ENCODE assay signal across 8 cellular contexts in the genomic region with DNA sequence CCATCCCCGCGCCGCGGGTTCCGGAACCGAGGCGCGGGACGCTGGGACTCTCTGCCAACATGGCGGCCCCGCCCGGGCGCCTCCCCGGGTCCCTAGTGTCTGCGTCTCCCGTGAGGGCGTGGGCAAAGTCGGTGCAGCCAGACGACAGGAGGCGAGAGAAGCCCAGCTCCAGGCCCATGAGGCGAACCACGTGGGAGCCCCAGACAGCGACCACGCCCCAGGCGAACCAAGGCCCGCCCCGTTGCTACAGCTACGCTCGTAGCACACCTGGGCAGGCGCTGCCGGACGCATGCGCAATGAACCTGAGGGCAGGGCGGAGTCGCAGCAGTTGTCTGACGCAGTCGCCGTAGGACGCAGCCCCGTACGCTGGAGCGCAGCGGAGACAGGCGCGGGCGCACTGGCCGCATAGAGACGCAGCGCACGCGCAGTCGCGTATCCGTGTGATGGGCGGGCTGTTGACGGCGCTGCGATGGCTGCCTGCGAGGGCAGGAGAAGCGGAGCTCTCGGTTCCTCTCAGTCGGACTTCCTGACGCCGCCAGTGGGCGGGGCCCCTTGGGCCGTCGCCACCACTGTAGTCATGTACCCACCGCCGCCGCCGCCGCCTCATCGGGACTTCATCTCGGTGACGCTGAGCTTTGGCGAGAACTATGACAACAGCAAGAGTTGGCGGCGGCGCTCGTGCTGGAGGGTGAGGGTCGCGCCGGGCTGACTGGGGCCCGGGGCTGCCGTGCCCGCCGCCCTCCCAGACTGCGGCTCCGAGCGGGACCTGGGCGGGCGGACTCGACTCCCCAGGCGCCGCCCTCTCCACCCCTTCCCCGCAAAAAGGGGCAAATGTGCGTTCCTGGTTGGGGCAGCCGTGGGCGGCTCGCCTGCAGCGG. TPM values are rescaled to one million over a fixed set of nuclear protein-coding genes. Genes with fewer than 3 reads are reported as not detected.
DNase-seq lines count a peak whose midpoint lies in the region; ATAC-seq and TF ChIP-seq lines count a peak whose summit lies in the region.

A gene (plus strand): TSS at position 455 of the 878 bp plus-strand sequence. CDS start 15 bp downstream, at position 470.

- intact Hi-C loops in head of caudate nucleus (cut with DNase I): no loop called here

- H3K4me1 Mint-ChIP-seq in activated naive CD8-positive, alpha-beta T cell treated with anti-CD3 and anti-CD28 coated beads, Interleukin-2, amount 10 ng/mL, durations not matched to agents 7 days and 5 days: peaks cover 23% of the 10 kb centered on the region
- peaks cover 45% of the 10 kb centered on the region for H3K4me1 Mint-ChIP-seq in osteocyte (ENCODE audit: unreplicated experiment)

- peak within 1 kb of the TSS; percentile 93 for H3K27ac Mint-ChIP-seq in activated naive CD8-positive, alpha-beta T cell treated with anti-CD3 and anti-CD28 coated beads, Interleukin-2, amount 10 ng/mL, durations not matched to agents 7 days and 5 days
- peak within 1 kb of the TSS; percentile 94 for H3K27ac Mint-ChIP-seq in osteocyte (ENCODE audit: unreplicated experiment)

- no peaks in the 10 kb centered on the region for H3K27me3 Mint-ChIP-seq in activated naive CD8-positive, alpha-beta T cell treated with anti-CD3 and anti-CD28 coated beads, Interleukin-2, amount 10 ng/mL, durations not matched to agents 7 days and 5 days
- H3K27me3 Mint-ChIP-seq in osteocyte (ENCODE audit: unreplicated experiment): no peaks in the 10 kb centered on the region

- H3K9ac ChIP-seq in SU-DHL-6 (ENCODE audit: low read length): peak within 1 kb of the TSS; percentile 90

- ATAC-seq in HG02678 (IDR thresholded peaks at IDR 0.05; ENCODE audit: unreplicated experiment): peak; percentile 83
- peak; percentile 89 for ATAC-seq in activated naive CD8-positive, alpha-beta T cell treated with anti-CD3 and anti-CD28 coated beads, Interleukin-2, amount 10 ng/mL, durations not matched to agents 7 days and 5 days (ENCODE audit: low read depth)

- H2AFZ ChIP-seq in SU-DHL-6 (ENCODE audit: low read depth, low read length, severe bottlenecking): peak within 1 kb of the TSS; percentile 83

- no peaks in the 10 kb centered on the region for H4K20me1 ChIP-seq in SU-DHL-6 (ENCODE audit: low read depth, low read length)

- no peaks in the 10 kb centered on the region for H3K79me2 ChIP-seq in SU-DHL-6 (ENCODE audit: insufficient read depth, low read length)

- H3K4me3 ChIP-seq in SU-DHL-6 (ENCODE audit: insufficient read depth, low read length, poor library complexity, severe bottlenecking) (peak within 1 kb of the TSS; percentile 83), thymus (ENCODE audit: low read length) (peak within 1 kb of the TSS; percentile 70)

- peaks cover 4% of the 10 kb centered on the region for H3F3A ChIP-seq in SU-DHL-6 (ENCODE audit: insufficient read depth)

- no peaks in the 10 kb centered on the region for H3K27me3 ChIP-seq in SU-DHL-6 (ENCODE audit: low read length)
- H3K27me3 ChIP-seq in thymus (ENCODE audit: control insufficient read depth, insufficient read depth): peaks cover 5% of the 10 kb centered on the region

- peak within 1 kb of the TSS; percentile 71 for H3K27ac ChIP-seq in SU-DHL-6 (ENCODE audit: low read depth, low read length)
- H3K27ac ChIP-seq in thymus (ENCODE audit: low read depth): peak within 1 kb of the TSS; percentile 93

- no peaks in the 10 kb centered on the region for H3K9me2 ChIP-seq in SU-DHL-6 (replicated peaks; ENCODE audit: insufficient read depth, low read length)

- no peaks in the 10 kb centered on the region for H3K9me3 ChIP-seq in SU-DHL-6 (ENCODE audit: insufficient read depth, low read length)
- H3K9me3 ChIP-seq in thymus (ENCODE audit: control insufficient read depth): no peaks in the 10 kb centered on the region

- H3K4me3 Mint-ChIP-seq in activated naive CD8-positive, alpha-beta T cell treated with anti-CD3 and anti-CD28 coated beads, Interleukin-2, amount 10 ng/mL, durations not matched to agents 7 days and 5 days: peak within 1 kb of the TSS; percentile 92
- peak within 1 kb of the TSS; percentile 82 for H3K4me3 Mint-ChIP-seq in osteocyte (ENCODE audit: unreplicated experiment)

- POLR2A ChIA-PET in activated naive CD8-positive, alpha-beta T cell treated with anti-CD3 and anti-CD28 coated beads, Interleukin-2, amount 10 ng/mL, durations not matched to agents 7 days and 5 days (lab: Charles Lee): interaction anchor here (0.7 to 5.4 kb wide), 21 partner anchors 9 to 286 kb away, joined by 3 to 75 read pairs (median 5); a partner anchor contains a TSS

- under 1% methylated on average over 101 of the region's 101 CpGs for WGBS in thymus

- H3K36me3 ChIP-seq in SU-DHL-6 (ENCODE audit: low read length): no peaks in the 10 kb centered on the region
- H3K36me3 ChIP-seq in thymus (ENCODE audit: control insufficient read depth, insufficient read depth): peaks cover 3% of the 10 kb centered on the region

- peak; percentile 56 for TF ChIP-seq POLR2A in GM10847 (IDR thresholded peaks at IDR 0.05; ENCODE audit: extremely low read depth, insufficient read length)

- no peaks in the 10 kb centered on the region for H3K9me3 Mint-ChIP-seq in activated naive CD8-positive, alpha-beta T cell treated with anti-CD3 and anti-CD28 coated beads, Interleukin-2, amount 10 ng/mL, durations not matched to agents 7 days and 5 days
- no peaks in the 10 kb centered on the region for H3K9me3 Mint-ChIP-seq in osteocyte (ENCODE audit: unreplicated experiment)

- peaks cover 15% of the 10 kb centered on the region for H3K4me1 ChIP-seq in thymus (ENCODE audit: control insufficient read depth, insufficient read depth, low read length)

- TF ChIP-seq CTCF in SU-DHL-6 (IDR thresholded peaks at IDR 0.05; ENCODE audit: insufficient read depth, low read length, poor library complexity, severe bottlenecking) (no peak), osteocyte (IDR thresholded peaks at IDR 0.05) (no peak)

- H3K4me2 ChIP-seq in SU-DHL-6 (ENCODE audit: low read depth, low read length, poor library complexity, severe bottlenecking): peak within 1 kb of the TSS; percentile 81

- DNase-seq in NCI-H128 (lab: John Stamatoyannopoulos, UW; ENCODE audit: unreplicated experiment): peak; percentile 97
- DNase-seq in activated naive CD8-positive, alpha-beta T cell treated with anti-CD3 and anti-CD28 coated beads, Interleukin-2, amount 10 ng/mL, durations not matched to agents 7 days and 5 days: peak; percentile 99
- DNase-seq in head of caudate nucleus: peak; percentile 93 to 99 (median 97)
- DNase-seq in osteocyte (ENCODE audit: extremely low spot score, unreplicated experiment): peak; percentile 100

- H3K36me3 Mint-ChIP-seq in activated naive CD8-positive, alpha-beta T cell treated with anti-CD3 and anti-CD28 coated beads, Interleukin-2, amount 10 ng/mL, durations not matched to agents 7 days and 5 days: peaks cover 12% of the 10 kb centered on the region
- peaks cover 15% of the 10 kb centered on the region for H3K36me3 Mint-ChIP-seq in osteocyte (ENCODE audit: unreplicated experiment)

RNA-seq across cellular contexts. Expression of the gene that starts here (rescaled TPM):
- total RNA-seq in activated naive CD8-positive, alpha-beta T cell treated with anti-CD3 and anti-CD28 coated beads, Interleukin-2, amount 10 ng/mL, durations not matched to agents 7 days and 5 days: 10 to 100 TPM; 63.2 to 63.9 TPM
- 109 and 120 TPM in 2 replicates for total RNA-seq in osteocyte
- polyA plus RNA-seq in thymus: 107 TPM

Comparison
In these comparisons a context has a peak if more than half of its experiments do, and no peak if none do; other contexts are left out.
1. Peak in every context shown above with its lines: DNase-seq, ATAC-seq, H3K4me3 ChIP-seq and H3K27ac ChIP-seq.